ENCODE assay signal across 1 cellular context in the genomic region with DNA sequence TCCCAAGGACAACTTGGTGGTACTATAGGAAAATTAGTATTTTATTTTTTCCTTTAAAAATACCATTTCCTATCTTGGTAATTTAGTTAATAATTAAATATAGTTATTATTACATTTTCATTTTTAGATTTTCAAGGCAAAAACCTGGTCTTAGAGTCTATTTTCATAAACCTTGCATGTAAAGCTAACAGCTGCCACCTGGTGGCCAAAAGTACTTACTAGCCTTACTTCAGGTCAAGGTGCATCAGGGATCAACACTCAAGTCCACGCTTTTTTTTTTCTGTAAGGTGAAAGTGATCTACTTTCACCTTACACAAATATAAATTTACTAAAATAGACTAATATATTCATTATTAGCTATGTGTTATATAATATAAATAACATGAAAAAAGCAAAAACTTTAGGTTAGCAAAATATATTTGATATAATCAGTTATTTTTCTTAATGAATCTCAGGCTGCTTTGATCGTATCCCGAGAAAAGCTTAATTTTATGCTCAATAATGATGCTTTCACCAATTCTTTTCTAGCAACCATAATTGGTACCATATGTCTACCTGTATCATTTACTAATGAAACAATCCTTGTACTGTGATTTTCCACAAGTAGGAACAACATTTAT.
TF ChIP-seq lines count a peak whose summit lies in the region.

No MANE protein-coding gene starts in this region.

TF ChIP-seq in Ishikawa, 13 proteins besides CTCF, POLR2A, EP300 and RAD21 (continued from another document):
- TF ChIP-seq, protein P1, sequence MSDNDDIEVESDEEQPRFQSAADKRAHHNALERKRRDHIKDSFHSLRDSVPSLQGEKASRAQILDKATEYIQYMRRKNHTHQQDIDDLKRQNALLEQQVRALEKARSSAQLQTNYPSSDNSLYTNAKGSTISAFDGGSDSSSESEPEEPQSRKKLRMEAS (IDR thresholded peaks at IDR 0.05) = no peak
TF ChIP-seq in Ishikawa: peak in this region for 0.
